ENCODE assay signal across 8 cellular contexts in the genomic region with DNA sequence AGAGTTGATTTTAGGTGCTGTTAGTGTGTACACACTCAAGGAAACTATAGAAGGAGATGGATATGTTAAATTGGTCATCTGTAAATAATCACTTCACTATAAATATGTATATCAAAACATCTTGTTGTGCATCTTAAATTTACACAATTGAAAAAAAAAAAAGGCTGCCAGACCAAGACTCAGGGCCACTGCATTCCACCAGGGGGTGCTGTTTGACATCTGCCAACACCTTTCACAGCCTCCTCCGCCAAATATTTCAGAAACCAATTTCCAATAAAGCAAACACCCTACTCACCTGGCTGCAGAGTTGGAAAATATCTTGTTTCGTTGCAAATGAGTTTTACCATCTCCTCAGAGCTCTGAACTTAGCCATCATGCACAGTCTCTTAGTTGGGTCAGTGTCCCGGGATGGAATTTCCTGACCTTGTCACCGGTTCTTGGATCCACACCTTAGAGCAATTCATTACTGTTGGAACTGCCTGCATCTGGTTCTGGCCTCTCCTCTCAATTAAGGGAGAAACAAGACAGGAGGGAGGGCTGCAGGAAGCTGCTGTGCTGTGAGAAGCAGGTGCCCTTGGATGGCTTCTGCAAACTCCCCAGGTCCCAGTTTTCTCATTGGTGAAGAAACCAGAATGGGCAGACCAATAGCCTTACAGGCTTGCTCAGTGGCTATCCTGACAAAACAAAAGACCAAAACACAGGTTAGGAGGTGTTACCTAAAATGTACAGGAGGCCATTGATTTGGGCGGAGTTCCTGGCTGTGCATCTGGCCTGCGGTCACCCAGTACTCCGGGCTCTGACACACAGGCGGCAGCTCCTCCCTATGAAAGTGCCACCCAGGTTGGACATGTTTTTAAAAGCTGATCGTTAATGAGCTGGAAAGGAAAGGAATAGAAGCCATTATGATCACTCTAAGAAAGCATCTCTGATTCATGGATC.
DNase-seq lines count a peak whose midpoint lies in the region; ATAC-seq and TF ChIP-seq lines count a peak whose summit lies in the region.

No MANE protein-coding gene starts in this region.

- no peak overlapping the region for H2AFZ ChIP-seq in ACC112 (ENCODE audit: low read length, unreplicated experiment)

- peak overlapping the region; percentile 50 for H3K27ac ChIP-seq in ACC112 (ENCODE audit: low read depth, low read length)
- no peak overlapping the region for H3K27ac ChIP-seq in vagina

- intact Hi-C loops in vagina (cut with DNase I): no loop called here

- no peak overlapping the region for H3K4me3 ChIP-seq in ACC112 (ENCODE audit: low read depth, low read length)
- H3K4me3 ChIP-seq in vagina: no peak overlapping the region

- H3K4me1 ChIP-seq in ACC112 (ENCODE audit: control insufficient read depth, insufficient read depth, low read length, unreplicated experiment) (peaks cover 21% of the 10 kb centered on the region), vagina (no peaks in the 10 kb centered on the region)

- no peak for ATAC-seq in GM18873 (IDR thresholded peaks at IDR 0.05; ENCODE audit: low FRiP score, unreplicated experiment)

- no peak for TF ChIP-seq POLR2A in vagina (IDR thresholded peaks at IDR 0.05)

- DNase-seq in GM20000 (ENCODE audit: low spot score) (peak; percentile 48), NCI-H82 treated with DMSO at 0.1 percent for 48 hours (lab: John Stamatoyannopoulos, UW; ENCODE audit: unreplicated experiment) (peak; percentile 27), activated T-cell treated with anti-CD3 and anti-CD28 coated beads for 24 hours (ENCODE audit: low read depth) (peak; percentile 39), fibroblast of the conjunctiva (ENCODE audit: low read depth) (peak; percentile 21), pons (ENCODE audit: low spot score) (peak; percentile 32), vagina (ENCODE audit: extremely low spot score in 2 of 2) (no peak)

- peak; percentile 71 for TF ChIP-seq CTCF in GM20000 (IDR thresholded peaks at IDR 0.05; ENCODE audit: extremely low read depth, missing control alignments)
- peak in 2 of 3 experiments; percentile 31 to 44 for TF ChIP-seq CTCF in vagina (IDR thresholded peaks at IDR 0.05)

- no peaks in the 10 kb centered on the region for H3K79me2 ChIP-seq in ACC112 (ENCODE audit: control insufficient read depth, insufficient read depth, low read length, unreplicated experiment)

- no peaks in the 10 kb centered on the region for H3K9me3 ChIP-seq in vagina

- no peaks in the 10 kb centered on the region for H3K36me3 ChIP-seq in ACC112 (ENCODE audit: insufficient read depth, low read length)
- no peaks in the 10 kb centered on the region for H3K36me3 ChIP-seq in vagina

- no peaks in the 10 kb centered on the region for H3K27me3 ChIP-seq in ACC112 (ENCODE audit: insufficient read depth, low read length)
- H3K27me3 ChIP-seq in vagina: no peaks in the 10 kb centered on the region

Comparison
In these comparisons a context has a peak if more than half of its experiments do, and no peak if none do; other contexts are left out.
1. DNase-seq: peak in GM20000 (single experiment), NCI-H82 treated with DMSO at 0.1 percent for 48 hours (single experiment), activated T-cell treated with anti-CD3 and anti-CD28 coated beads for 24 hours (single experiment), fibroblast of the conjunctiva (single experiment) and pons (single experiment); none in vagina (0 of 2).